In genomic region chr1:13830170-13830569, GRCh38 we compare ENCODE assay signal across 21 cellular contexts.
"Had no signal": no experiment of that assay in that cellular context is flagged by ENCODE, and none has a peak within 500 bp of the region (broad histone marks: within the 10 kb centered on the region; RNA-seq: fewer than 3 reads in every experiment).

No MANE protein-coding gene starts in this region.

- H3K9me3 Mint-ChIP-seq: activated CD8-positive, alpha-beta T cell treated with anti-CD3 and anti-CD28 coated beads for 36 hours; activated naive CD8-positive, alpha-beta T cell treated with anti-CD3 and anti-CD28 coated beads, Interleukin-2, amount 10 ng/mL, durations not matched to agents 7 days and 5 days; T-cell had no signal

- H3K4me3 ChIP-seq: adrenal gland, Peyer's patch had no signal

- H3K4me3 Mint-ChIP-seq: activated CD8-positive, alpha-beta T cell treated with anti-CD3 and anti-CD28 coated beads for 36 hours; activated naive CD8-positive, alpha-beta T cell treated with anti-CD3 and anti-CD28 coated beads, Interleukin-2, amount 10 ng/mL, durations not matched to agents 7 days and 5 days; T-cell had no signal

- H3K36me3 ChIP-seq: adrenal gland, Peyer's patch, WERI-Rb-1 had no signal

- H3K27me3 Mint-ChIP-seq: activated CD8-positive, alpha-beta T cell treated with anti-CD3 and anti-CD28 coated beads for 36 hours had no signal

- ATAC-seq: activated CD8-positive, alpha-beta T cell treated with anti-CD3 and anti-CD28 coated beads for 36 hours; T-cell had no signal

- H3K4me1 ChIP-seq: adrenal gland had no signal

- H3K9me3 ChIP-seq: adrenal gland, Peyer's patch had no signal

- H3K4me1 Mint-ChIP-seq: activated naive CD8-positive, alpha-beta T cell treated with anti-CD3 and anti-CD28 coated beads, Interleukin-2, amount 10 ng/mL, durations not matched to agents 7 days and 5 days had no signal

- DNase-seq: activated CD4-positive, alpha-beta T cell treated with anti-CD3 and anti-CD28 coated beads for 4 hours; activated CD8-positive, alpha-beta memory T cell treated with anti-CD3 and anti-CD28 coated beads, Interleukin-2, amount 50 U/mL, for 4 hours; activated CD8-positive, alpha-beta T cell treated with anti-CD3 and anti-CD28 coated beads for 36 hours; activated naive CD4-positive, alpha-beta T cell treated with anti-CD3 and anti-CD28 coated beads, Interleukin-2, amount 50 U/mL, for 16 hours; activated naive CD8-positive, alpha-beta T cell treated with anti-CD3 and anti-CD28 coated beads, Interleukin-2, amount 10 ng/mL, durations not matched to agents 7 days and 5 days; anterior cingulate cortex; cerebellar nuclear complex; Kasumi-1; NCI-H1048; NCI-H146; NCI-H187 treated with DMSO at 0.1 percent for 48 hours; NCI-H2081 treated with DMSO at 0.1 percent for 48 hours; NCI-H345; NCI-H526 treated with DMSO at 0.1 percent for 48 hours; NCI-H82; SHP77 treated with DMSO at 0.1 percent for 48 hours; T-cell; T-helper 2 cell; WERI-Rb-1 had no signal

- H3K27me3 ChIP-seq: adrenal gland, Peyer's patch had no signal

- H3K36me3 Mint-ChIP-seq: activated naive CD8-positive, alpha-beta T cell treated with anti-CD3 and anti-CD28 coated beads, Interleukin-2, amount 10 ng/mL, durations not matched to agents 7 days and 5 days had no signal

- H3K27ac ChIP-seq: adrenal gland, Peyer's patch, WERI-Rb-1 had no signal
